ENCODE assay signal across 8 cellular contexts in the genomic region with DNA sequence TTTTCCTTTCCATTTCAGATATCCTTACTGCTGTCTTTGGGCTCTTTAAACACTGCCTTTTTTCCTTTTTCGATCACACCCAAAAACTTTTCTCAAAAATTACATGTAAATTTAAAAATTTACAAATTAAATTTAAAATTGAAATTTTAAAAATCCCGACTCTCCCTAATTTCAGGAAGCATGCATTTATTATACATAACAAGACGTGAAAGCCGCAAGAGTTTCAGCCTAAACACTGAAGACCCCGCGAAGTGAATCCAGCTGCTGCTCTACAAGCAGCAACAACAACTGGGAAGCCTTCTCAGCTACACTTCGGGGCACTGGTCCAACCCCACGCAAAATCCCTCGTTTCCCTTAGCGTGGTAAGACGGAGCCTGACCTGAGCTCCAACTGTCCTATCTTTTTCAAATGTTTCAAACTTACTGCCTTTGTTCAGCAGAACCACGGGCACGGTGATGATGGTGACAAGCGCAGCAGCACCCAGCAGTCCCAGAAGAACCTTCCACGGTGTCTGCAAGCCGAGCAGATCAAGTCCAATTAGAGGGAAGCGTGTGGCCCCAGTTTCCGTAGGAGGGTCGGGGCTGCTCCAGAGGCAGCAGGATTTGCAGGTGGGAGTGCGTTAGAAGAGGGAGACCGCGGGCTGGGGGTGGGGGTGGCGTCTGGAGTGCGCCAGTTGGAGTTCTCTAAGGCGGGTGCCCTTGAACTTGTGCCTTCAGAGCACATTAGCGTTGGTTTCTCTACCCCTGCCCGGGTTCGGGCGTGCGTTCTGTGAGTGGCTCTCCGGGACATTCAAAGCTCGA. TPM values are rescaled to one million over a fixed set of nuclear protein-coding genes. Genes with fewer than 3 reads are reported as not detected.
DNase-seq lines count a peak whose midpoint lies in the region; ATAC-seq and TF ChIP-seq lines count a peak whose summit lies in the region.

No MANE protein-coding gene starts in this region.

- H3K4me1 Mint-ChIP-seq in activated CD4-positive, alpha-beta T cell treated with anti-CD3 and anti-CD28 coated beads, Interleukin-2, amount 10 ng/mL, durations not matched to agents 24 days and 14 days: peaks cover 52% of the 10 kb centered on the region

- intact Hi-C loops in activated CD4-positive, alpha-beta T cell treated with anti-CD3 and anti-CD28 coated beads, Interleukin-2, amount 10 ng/mL, durations not matched to agents 24 days and 14 days (cut with micrococcal nuclease): loop anchor here (1.0 to 10.0 kb wide), 12 partner anchors 10 to 996 kb away; a partner anchor contains a TSS
- intact Hi-C loops in esophagus squamous epithelium (cut with DNase I): no loop called here

- WGBS in esophagus squamous epithelium, 2 donors: 28 to 36% methylated on average over 14 to 24 of the region's 32 CpGs

- CTCF ChIA-PET in HEK293 (lab: Yijun Ruan, JAX): no interaction called here

- no peaks in the 10 kb centered on the region for H3F3A ChIP-seq in neural cell (ENCODE audit: insufficient read depth, low read length, poor library complexity, severe bottlenecking)

- peak; percentile 79 for DNase-seq in activated CD4-positive, alpha-beta T cell treated with anti-CD3 and anti-CD28 coated beads, Interleukin-2, amount 10 ng/mL, durations not matched to agents 24 days and 14 days
- no peak for DNase-seq in esophagus squamous epithelium (lab: John Stamatoyannopoulos, UW)
- DNase-seq in NCI-H1417 (lab: John Stamatoyannopoulos, UW): no peak
- no peak for DNase-seq in epidermal melanocyte (ENCODE audit: insufficient read length, low spot score)

- peaks cover 64% of the 10 kb centered on the region for H3K36me3 Mint-ChIP-seq in activated CD4-positive, alpha-beta T cell treated with anti-CD3 and anti-CD28 coated beads, Interleukin-2, amount 10 ng/mL, durations not matched to agents 24 days and 14 days (ENCODE audit: low read depth)

- peaks cover 0 to 41% (median 3%) of the 10 kb centered on the region in 4 donors for H3K27me3 ChIP-seq in esophagus squamous epithelium
- H3K27me3 ChIP-seq in neural cell (ENCODE audit: insufficient read depth, low read depth, low read length): peaks cover 30% of the 10 kb centered on the region

- TF ChIP-seq CTCF in HEK293 (tag by site-specific recombination; IDR thresholded peaks at IDR 0.05) (no peak), esophagus squamous epithelium (IDR thresholded peaks at IDR 0.05) (no peak), neural cell (IDR thresholded peaks at IDR 0.05; ENCODE audit: poor library complexity, severe bottlenecking) (no peak)

- no peak for TF ChIP-seq POLR2A in esophagus squamous epithelium (IDR thresholded peaks at IDR 0.05)

- TF ChIP-seq EP300 in neural cell (conservative IDR thresholded peaks at IDR 0.05; ENCODE audit: poor library complexity, severe bottlenecking): no peak

- no peak for ATAC-seq in GM18861 (IDR thresholded peaks at IDR 0.05; ENCODE audit: unreplicated experiment)
- ATAC-seq in GM19455 (IDR thresholded peaks at IDR 0.05; ENCODE audit: unreplicated experiment): no peak

- no peak overlapping the region for H2AFZ ChIP-seq in neural cell (ENCODE audit: low read depth, low read length)

- TF ChIP-seq RAD21 in neural cell (conservative IDR thresholded peaks at IDR 0.05): no peak

- no peaks in the 10 kb centered on the region for H3K27me3 Mint-ChIP-seq in activated CD4-positive, alpha-beta T cell treated with anti-CD3 and anti-CD28 coated beads, Interleukin-2, amount 10 ng/mL, durations not matched to agents 24 days and 14 days

- H3K27ac ChIP-seq in HEK293 (ENCODE audit: extremely low read depth, low read depth, low read length) (no peak overlapping the region), esophagus squamous epithelium (peak overlapping the region; percentile 8 to 50 (median 44)), neural cell (ENCODE audit: low read length) (no peak overlapping the region)

- no peaks in the 10 kb centered on the region for H3K9me2 ChIP-seq in neural cell (ENCODE audit: insufficient read depth, low read length)

- H3K4me2 ChIP-seq in neural cell (ENCODE audit: low read length): no peak overlapping the region

- peak overlapping the region; percentile 96 for H3K27ac Mint-ChIP-seq in activated CD4-positive, alpha-beta T cell treated with anti-CD3 and anti-CD28 coated beads, Interleukin-2, amount 10 ng/mL, durations not matched to agents 24 days and 14 days

- H3K36me3 ChIP-seq in HEK293 (ENCODE audit: control insufficient read depth in 2 of 2, insufficient read depth in 1 of 2, low read length in 2 of 2): no peaks in the 10 kb centered on the region
- H3K36me3 ChIP-seq in esophagus squamous epithelium: no peaks in the 10 kb centered on the region
- H3K36me3 ChIP-seq in neural cell (ENCODE audit: insufficient read depth, low read length): no peaks in the 10 kb centered on the region

- H3K4me3 Mint-ChIP-seq in activated CD4-positive, alpha-beta T cell treated with anti-CD3 and anti-CD28 coated beads, Interleukin-2, amount 10 ng/mL, durations not matched to agents 24 days and 14 days: peak overlapping the region; percentile 95

- H3K9me3 ChIP-seq in HEK293 (ENCODE audit: control insufficient read depth, insufficient read depth, low read depth, low read length): no peaks in the 10 kb centered on the region
- peaks cover 0 to 4% (median 0%) of the 10 kb centered on the region in 3 donors for H3K9me3 ChIP-seq in esophagus squamous epithelium
- no peaks in the 10 kb centered on the region for H3K9me3 ChIP-seq in neural cell (ENCODE audit: low read length)

- H3K79me2 ChIP-seq in neural cell (replicated peaks; ENCODE audit: insufficient read depth, low read length): no peaks in the 10 kb centered on the region

- H3K4me3 ChIP-seq in HEK293 (ENCODE audit: low read depth, low read length) (peak overlapping the region; percentile 36), esophagus squamous epithelium (peak overlapping the region; percentile 37 to 75 (median 50)), neural cell (ENCODE audit: low read length) (peak overlapping the region; percentile 66)

- POLR2A ChIA-PET in HEK293 (lab: Yijun Ruan, JAX): no interaction called here

- no peak overlapping the region for H3K9ac ChIP-seq in neural cell (ENCODE audit: low read length)

- H4K20me1 ChIP-seq in neural cell (ENCODE audit: insufficient read depth): no peaks in the 10 kb centered on the region

- H3K9me3 Mint-ChIP-seq in activated CD4-positive, alpha-beta T cell treated with anti-CD3 and anti-CD28 coated beads, Interleukin-2, amount 10 ng/mL, durations not matched to agents 24 days and 14 days: peaks cover 12% of the 10 kb centered on the region

- H3K4me1 ChIP-seq in HEK293 (ENCODE audit: control insufficient read depth, insufficient read depth, low read length) (no peaks in the 10 kb centered on the region), esophagus squamous epithelium (peaks cover 0 to 32% (median 4%) of the 10 kb centered on the region in 3 donors)

TF ChIP-seq in HEK293, 187 proteins besides CTCF, POLR2A, EP300 and RAD21:
- TF ChIP-seq MYNN (tag by site-specific recombination; IDR thresholded peaks at IDR 0.05; ENCODE audit: borderline replicate concordance): no peak
- no peak for TF ChIP-seq ZNF555 (tag by site-specific recombination; conservative IDR thresholded peaks at IDR 0.05)
- TF ChIP-seq EGR2 (tag by site-specific recombination; IDR thresholded peaks at IDR 0.05; ENCODE audit: low read depth): peak; percentile 40; the same call in 1 of the 2 replicates
- no peak for TF ChIP-seq ZNF777 (tag by site-specific recombination; IDR thresholded peaks at IDR 0.05; ENCODE audit: borderline replicate concordance)

TF ChIP-seq in neural cell, 6 proteins besides CTCF, POLR2A, EP300 and RAD21:
- TF ChIP-seq TAF1 (IDR thresholded peaks at IDR 0.05; ENCODE audit: low read depth): no peak
- TF ChIP-seq POLR2AphosphoS5 (IDR thresholded peaks at IDR 0.05): no peak
- TF ChIP-seq, protein P1, sequence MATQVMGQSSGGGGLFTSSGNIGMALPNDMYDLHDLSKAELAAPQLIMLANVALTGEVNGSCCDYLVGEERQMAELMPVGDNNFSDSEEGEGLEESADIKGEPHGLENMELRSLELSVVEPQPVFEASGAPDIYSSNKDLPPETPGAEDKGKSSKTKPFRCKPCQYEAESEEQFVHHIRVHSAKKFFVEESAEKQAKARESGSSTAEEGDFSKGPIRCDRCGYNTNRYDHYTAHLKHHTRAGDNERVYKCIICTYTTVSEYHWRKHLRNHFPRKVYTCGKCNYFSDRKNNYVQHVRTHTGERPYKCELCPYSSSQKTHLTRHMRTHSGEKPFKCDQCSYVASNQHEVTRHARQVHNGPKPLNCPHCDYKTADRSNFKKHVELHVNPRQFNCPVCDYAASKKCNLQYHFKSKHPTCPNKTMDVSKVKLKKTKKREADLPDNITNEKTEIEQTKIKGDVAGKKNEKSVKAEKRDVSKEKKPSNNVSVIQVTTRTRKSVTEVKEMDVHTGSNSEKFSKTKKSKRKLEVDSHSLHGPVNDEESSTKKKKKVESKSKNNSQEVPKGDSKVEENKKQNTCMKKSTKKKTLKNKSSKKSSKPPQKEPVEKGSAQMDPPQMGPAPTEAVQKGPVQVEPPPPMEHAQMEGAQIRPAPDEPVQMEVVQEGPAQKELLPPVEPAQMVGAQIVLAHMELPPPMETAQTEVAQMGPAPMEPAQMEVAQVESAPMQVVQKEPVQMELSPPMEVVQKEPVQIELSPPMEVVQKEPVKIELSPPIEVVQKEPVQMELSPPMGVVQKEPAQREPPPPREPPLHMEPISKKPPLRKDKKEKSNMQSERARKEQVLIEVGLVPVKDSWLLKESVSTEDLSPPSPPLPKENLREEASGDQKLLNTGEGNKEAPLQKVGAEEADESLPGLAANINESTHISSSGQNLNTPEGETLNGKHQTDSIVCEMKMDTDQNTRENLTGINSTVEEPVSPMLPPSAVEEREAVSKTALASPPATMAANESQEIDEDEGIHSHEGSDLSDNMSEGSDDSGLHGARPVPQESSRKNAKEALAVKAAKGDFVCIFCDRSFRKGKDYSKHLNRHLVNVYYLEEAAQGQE (IDR thresholded peaks at IDR 0.05; ENCODE audit: borderline replicate concordance): no peak
- no peak for TF ChIP-seq MXI1 (conservative IDR thresholded peaks at IDR 0.05; ENCODE audit: poor library complexity, severe bottlenecking)
- no peak for TF ChIP-seq EZH2 (IDR thresholded peaks at IDR 0.05; ENCODE audit: borderline replicate concordance, insufficient read depth, low read length, poor library complexity, severe bottlenecking)
- TF ChIP-seq SMC3 (conservative IDR thresholded peaks at IDR 0.05; ENCODE audit: poor library complexity): no peak

RNA-seq across cellular contexts. Expression of a gene that starts 0.8 kb away (rescaled TPM):
- 65.4 and 68.0 TPM in 2 replicates for total RNA-seq in activated CD4-positive, alpha-beta T cell treated with anti-CD3 and anti-CD28 coated beads, Interleukin-2, amount 10 ng/mL, durations not matched to agents 24 days and 14 days
- 1 to 10 TPM in 2 of 4 donors, under 1 TPM in 1, not detected in 1; 0.97 to 3.1 (median 3.0) TPM for total RNA-seq in esophagus squamous epithelium
- not detected in 2 replicates for polyA plus RNA-seq in neural cell
- polyA minus RNA-seq in neural cell: not detected in 2 replicates

Comparison
In these comparisons a context has a peak if more than half of its experiments do, and no peak if none do; other contexts are left out.
1. H3K27ac ChIP-seq: peak in esophagus squamous epithelium (4 of 4); none in HEK293 (single experiment) and neural cell (single experiment).
2. RNA of a gene that starts 0.8 kb away (total RNA-seq): 65.4 to 68.0 TPM in activated CD4-positive, alpha-beta T cell treated with anti-CD3 and anti-CD28 coated beads, Interleukin-2, amount 10 ng/mL, durations not matched to agents 24 days and 14 days; 0.97 to 3.1 TPM in esophagus squamous epithelium; every median in the first group is over 10 times any median in the second.
3. Peak in every context shown above with its lines, with median percentiles within 50 percentile points of each other: H3K4me3 ChIP-seq.